Comparison of ENCODE assay signal across 8 cellular contexts in the genomic region with DNA sequence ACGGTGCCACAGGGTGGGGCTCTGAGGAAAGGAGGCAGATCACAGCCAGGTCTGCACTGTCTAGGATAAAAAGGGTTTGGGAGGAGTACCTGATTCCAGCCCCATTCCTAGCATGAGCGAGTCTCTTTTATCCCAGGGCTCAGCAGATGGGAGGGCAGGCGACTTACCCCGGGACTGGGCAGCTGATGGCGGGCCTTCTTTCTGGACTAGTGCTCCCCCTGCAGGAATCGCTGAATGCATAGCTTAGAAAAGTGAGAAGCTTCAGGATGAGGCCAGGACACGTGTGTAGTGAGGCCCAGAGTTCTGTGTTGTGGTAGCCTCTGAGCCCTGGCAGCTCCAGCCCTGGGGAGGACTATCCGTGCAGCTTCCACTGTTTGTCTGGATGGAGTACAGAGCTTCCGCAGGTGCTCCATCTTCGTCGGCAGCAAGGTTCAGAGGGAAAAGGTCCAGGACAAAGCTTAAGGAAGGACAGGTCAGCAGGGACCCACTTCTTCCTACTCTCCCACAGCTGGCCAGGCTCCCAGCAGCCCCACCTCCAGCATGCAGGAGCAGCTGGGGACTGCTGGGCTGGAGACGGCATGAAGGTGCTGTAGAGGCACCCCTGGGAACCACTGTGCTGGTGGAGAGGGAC. TPM values are rescaled to one million over a fixed set of nuclear protein-coding genes. Genes with fewer than 3 reads are reported as not detected.
A peak's percentile ranks its signal among the peaks of the same experiment; 100 is the strongest.
DNase-seq lines count a peak whose midpoint lies in the region; ATAC-seq and TF ChIP-seq lines count a peak whose summit lies in the region.

No MANE protein-coding gene starts in this region.

- H3K36me3 ChIP-seq in BJ (ENCODE audit: control insufficient read depth, insufficient read depth, low read length) (no peaks in the 10 kb centered on the region), cardiac muscle cell (no peaks in the 10 kb centered on the region)

- no peaks in the 10 kb centered on the region for H3K36me3 Mint-ChIP-seq in activated naive CD8-positive, alpha-beta T cell treated with anti-CD3 and anti-CD28 coated beads for 36 hours

- no peak overlapping the region for H3K27ac ChIP-seq in cardiac muscle cell

- no peaks in the 10 kb centered on the region for H3K4me1 ChIP-seq in cardiac muscle cell (ENCODE audit: low read depth)

- TF ChIP-seq CTCF in BJ (IDR thresholded peaks at IDR 0.05; ENCODE audit: insufficient read depth, low read depth, low read length) (peak; percentile 78), GM20000 (IDR thresholded peaks at IDR 0.05; ENCODE audit: extremely low read depth, missing control alignments) (peak; percentile 40), cardiac muscle cell (IDR thresholded peaks at IDR 0.05; ENCODE audit: low read depth, low read length) (peak; percentile 81)

- no peaks in the 10 kb centered on the region for H3K9me3 Mint-ChIP-seq in activated naive CD8-positive, alpha-beta T cell treated with anti-CD3 and anti-CD28 coated beads for 36 hours

- no peak for ATAC-seq in activated CD4-positive, CD25-positive, alpha-beta regulatory T cell treated with anti-CD3 and anti-CD28 coated beads, Interleukin-2, amount 50 U/mL, for 24 hours

- no peak overlapping the region for H3K27ac Mint-ChIP-seq in activated naive CD8-positive, alpha-beta T cell treated with anti-CD3 and anti-CD28 coated beads for 36 hours

- POLR2A ChIA-PET in BJ (lab: Charles Lee), result interaction anchor here (0.6 kb wide), 1 partner anchor 27 kb away, joined by 3 read pairs; no protein-coding TSS in a partner anchor

- H3K4me3 Mint-ChIP-seq in activated naive CD8-positive, alpha-beta T cell treated with anti-CD3 and anti-CD28 coated beads for 36 hours, result no peak overlapping the region

- no peak for DNase-seq in BJ (ENCODE audit: low read depth)
- DNase-seq in GM20000 (ENCODE audit: low spot score), result peak; percentile 37
- DNase-seq in NCI-H524 treated with DMSO at 0.1 percent for 48 hours (lab: John Stamatoyannopoulos, UW), result peak; percentile 62
- peak; percentile 21 for DNase-seq in activated naive CD8-positive, alpha-beta T cell treated with anti-CD3 and anti-CD28 coated beads for 36 hours
- DNase-seq in cardiac muscle cell (ENCODE audit: low read depth in 1 of 2, low spot score in 1 of 2), result peak; percentile 68 to 89
- DNase-seq in putamen (ENCODE audit: low spot score), result peak; percentile 58
- DNase-seq in GF-D8 (lab: John Stamatoyannopoulos, UW), result no peak

- H3K9me3 ChIP-seq in cardiac muscle cell (ENCODE audit: low read depth), result no peaks in the 10 kb centered on the region

- H3K27me3 ChIP-seq in BJ (ENCODE audit: control insufficient read depth, insufficient read depth, low read length) (peaks cover 2% of the 10 kb centered on the region), cardiac muscle cell (peaks cover 7% of the 10 kb centered on the region)

- H3K4me1 Mint-ChIP-seq in activated naive CD8-positive, alpha-beta T cell treated with anti-CD3 and anti-CD28 coated beads for 36 hours, result no peaks in the 10 kb centered on the region

- CTCF ChIA-PET in BJ (lab: Yijun Ruan, JAX), result interaction anchor here (0.6 to 3.5 kb wide), 18 partner anchors 9 to 643 kb away, joined by 3 to 24 read pairs (median 4); no protein-coding TSS in a partner anchor

- H3K4me3 ChIP-seq in BJ (ENCODE audit: low read depth, low read length), result no peak overlapping the region
- no peak overlapping the region for H3K4me3 ChIP-seq in cardiac muscle cell

- H3K27me3 Mint-ChIP-seq in activated naive CD8-positive, alpha-beta T cell treated with anti-CD3 and anti-CD28 coated beads for 36 hours, result peaks cover 25% of the 10 kb centered on the region

RNA-seq across cellular contexts. Expression of a gene that starts 30.4 kb away (rescaled TPM):
- polyA plus RNA-seq in BJ (2011; rRNA removed) (68.1 and 89.9 TPM in 2 replicates), cardiac muscle cell (60.0 and 84.9 TPM in 2 replicates)
- polyA minus RNA-seq in BJ (2011; rRNA and poly(A)+ RNA removed), result 39.2 and 67.4 TPM in 2 replicates
- 10 to 100 TPM; 51.1 to 56.9 TPM for total RNA-seq in activated naive CD8-positive, alpha-beta T cell treated with anti-CD3 and anti-CD28 coated beads for 36 hours
- total RNA-seq in cardiac muscle cell, result 34.2 and 45.1 TPM in 2 replicates

RNA-seq across cellular contexts. Expression of a gene that starts 37.2 kb away (rescaled TPM):
- polyA plus RNA-seq in BJ (2011; rRNA removed) (9.6 and 13.3 TPM in 2 replicates), cardiac muscle cell (0.70 TPM in 1 of 2 replicates, not detected in the other)
- polyA minus RNA-seq in BJ (2011; rRNA and poly(A)+ RNA removed), result 13.7 and 21.4 TPM in 2 replicates
- 1 to 10 TPM; 6.0 to 6.9 TPM for total RNA-seq in activated naive CD8-positive, alpha-beta T cell treated with anti-CD3 and anti-CD28 coated beads for 36 hours
- total RNA-seq in cardiac muscle cell, result 2.6 TPM in 2 replicates

Comparison
In these comparisons a context has a peak if more than half of its experiments do, and no peak if none do; other contexts are left out.
1. DNase-seq: peak in GM20000 (single experiment), NCI-H524 treated with DMSO at 0.1 percent for 48 hours (single experiment), activated naive CD8-positive, alpha-beta T cell treated with anti-CD3 and anti-CD28 coated beads for 36 hours (single experiment), cardiac muscle cell (2 of 2) and putamen (single experiment); none in BJ (single experiment) and GF-D8 (single experiment).
2. Peak in every context shown above with its lines, with median percentiles within 50 percentile points of each other: CTCF ChIP-seq.